21 cellular contexts compared by ENCODE assay signal in the genomic region with DNA sequence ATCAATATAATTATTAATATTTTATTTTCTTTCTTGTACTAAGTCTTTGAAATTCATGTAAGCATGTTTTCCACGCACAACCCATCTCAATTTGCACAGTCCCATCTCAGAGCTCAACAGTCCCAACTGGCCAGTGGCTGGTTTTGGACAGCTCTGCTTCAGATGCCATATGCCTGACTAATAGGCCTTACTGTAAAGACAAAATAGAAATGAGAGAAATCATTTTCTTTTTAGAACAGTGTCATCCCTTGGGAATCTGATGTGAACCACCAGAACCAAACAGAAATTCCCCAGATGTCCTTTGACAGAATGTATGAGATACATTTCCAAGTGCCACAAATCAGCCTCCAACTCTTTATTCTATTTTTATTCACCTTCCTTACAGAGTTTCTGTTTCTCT.
A peak's percentile ranks its signal among the peaks of the same experiment; 100 is the strongest.
DNase-seq lines count a peak whose midpoint lies in the region; ATAC-seq, FAIRE-seq and TF ChIP-seq lines count a peak whose summit lies in the region.
"Had no signal": no experiment of that assay in that cellular context is flagged by ENCODE, and none has a peak within 500 bp of the region (broad histone marks: within the 10 kb centered on the region; RNA-seq: fewer than 3 reads in every experiment).

No MANE protein-coding gene starts in this region.

- peak; percentile 38 for DNase-seq in AG09309 (ENCODE audit: low read depth)
- peak; percentile 4 for DNase-seq in H54 (ENCODE audit: insufficient read length, low spot score)
- DNase-seq in astrocyte of the hippocampus (ENCODE audit: low read depth, low spot score), result peak; percentile 68
- peak; percentile 52 for DNase-seq in kidney tubule cell (ENCODE audit: low spot score)
- DNase-seq in activated CD4-positive, alpha-beta memory T cell treated with anti-CD3 and anti-CD28 coated beads, Interleukin-2, amount 10 ng/mL, durations not matched to agents 7 days and 5 days, result no peak
- no peak for DNase-seq in MV-4-11 (lab: John Stamatoyannopoulos, UW)
- DNase-seq: activated T-cell treated with anti-CD3 and anti-CD28 coated beads, Interleukin-2, amount 50 U/mL, for 72 hours; dorsolateral prefrontal cortex; NCI-H1417 treated with DMSO at 0.1 percent for 48 hours; NCI-H446 treated with DMSO at 0.1 percent for 48 hours; OCI-M1; T-cell had no signal

- no peaks in the 10 kb centered on the region for H3K4me1 Mint-ChIP-seq in activated CD4-positive, alpha-beta memory T cell treated with anti-CD3 and anti-CD28 coated beads, Interleukin-2, amount 10 ng/mL, durations not matched to agents 7 days and 5 days
- H3K4me1 Mint-ChIP-seq: IgD-negative memory B cell had no signal

- H3K4me3 ChIP-seq in AG09309 (ENCODE audit: control insufficient read depth, low read depth, low read length), result no peak overlapping the region
- H3K4me3 ChIP-seq: dorsolateral prefrontal cortex, prostate gland had no signal

- H3K27ac Mint-ChIP-seq in activated CD4-positive, alpha-beta memory T cell treated with anti-CD3 and anti-CD28 coated beads, Interleukin-2, amount 10 ng/mL, durations not matched to agents 7 days and 5 days, result no peak overlapping the region
- H3K27ac Mint-ChIP-seq: activated T-cell treated with anti-CD3 and anti-CD28 coated beads, Interleukin-2, amount 50 U/mL, for 72 hours; T-cell; type B pancreatic cell had no signal

- POLR2A ChIA-PET in activated CD4-positive, alpha-beta memory T cell treated with anti-CD3 and anti-CD28 coated beads, Interleukin-2, amount 10 ng/mL, durations not matched to agents 7 days and 5 days (lab: Charles Lee), result no interaction called here

- ATAC-seq in GM21737 (IDR thresholded peaks at IDR 0.05; ENCODE audit: unreplicated experiment) (no peak), GM21717 (IDR thresholded peaks at IDR 0.05; ENCODE audit: unreplicated experiment) (no peak)
- ATAC-seq: activated CD4-positive, CD25-positive, alpha-beta regulatory T cell treated with anti-CD3 and anti-CD28 coated beads, Interleukin-2, amount 50 U/mL, for 24 hours; activated T-cell treated with anti-CD3 and anti-CD28 coated beads, Interleukin-2, amount 50 U/mL, for 72 hours; T-cell had no signal

- no peak for FAIRE-seq in H54 (lab: Jason Lieb, UNC)
- FAIRE-seq: frontal cortex, keratinocyte had no signal

- TF ChIP-seq CTCF in AG09309 (IDR thresholded peaks at IDR 0.05; ENCODE audit: control insufficient read depth, insufficient read depth, low read depth, low read length, missing control alignments), result no peak

- no peak overlapping the region for H3K4me3 Mint-ChIP-seq in activated CD4-positive, alpha-beta memory T cell treated with anti-CD3 and anti-CD28 coated beads, Interleukin-2, amount 10 ng/mL, durations not matched to agents 7 days and 5 days
- H3K4me3 Mint-ChIP-seq: activated T-cell treated with anti-CD3 and anti-CD28 coated beads, Interleukin-2, amount 50 U/mL, for 72 hours; CD14-positive monocyte; IgD-negative memory B cell; T-cell; type B pancreatic cell had no signal

- CTCF ChIA-PET in activated CD4-positive, alpha-beta memory T cell treated with anti-CD3 and anti-CD28 coated beads, Interleukin-2, amount 10 ng/mL, durations not matched to agents 7 days and 5 days (lab: Charles Lee), result no interaction called here

- TF ChIP-seq POLR2A in H54 (IDR thresholded peaks at IDR 0.05; ENCODE audit: low read depth, low read length), result no peak

- no peaks in the 10 kb centered on the region for H3K27me3 Mint-ChIP-seq in activated CD4-positive, alpha-beta memory T cell treated with anti-CD3 and anti-CD28 coated beads, Interleukin-2, amount 10 ng/mL, durations not matched to agents 7 days and 5 days
- H3K27me3 Mint-ChIP-seq: IgD-negative memory B cell, T-cell, type B pancreatic cell had no signal

- peaks cover 65% of the 10 kb centered on the region for H3K36me3 Mint-ChIP-seq in activated CD4-positive, alpha-beta memory T cell treated with anti-CD3 and anti-CD28 coated beads, Interleukin-2, amount 10 ng/mL, durations not matched to agents 7 days and 5 days (ENCODE audit: low read depth)

- H3K9me3 Mint-ChIP-seq in activated CD4-positive, alpha-beta memory T cell treated with anti-CD3 and anti-CD28 coated beads, Interleukin-2, amount 10 ng/mL, durations not matched to agents 7 days and 5 days, result no peaks in the 10 kb centered on the region
- H3K9me3 Mint-ChIP-seq: activated T-cell treated with anti-CD3 and anti-CD28 coated beads, Interleukin-2, amount 50 U/mL, for 72 hours; CD14-positive monocyte; IgD-negative memory B cell; T-cell; type B pancreatic cell had no signal

Comparison
In these comparisons a context has a peak if more than half of its experiments do, and no peak if none do; other contexts are left out.
1. DNase-seq: peak in AG09309 (single experiment), H54 (single experiment), astrocyte of the hippocampus (single experiment) and kidney tubule cell (single experiment); none in activated CD4-positive, alpha-beta memory T cell treated with anti-CD3 and anti-CD28 coated beads, Interleukin-2, amount 10 ng/mL, durations not matched to agents 7 days and 5 days (single experiment) and MV-4-11 (single experiment).